Comparison of ENCODE assay signal across 10 cellular contexts in genomic region chr10:86389109-86389440, GRCh38. TPM values are rescaled to one million over a fixed set of nuclear protein-coding genes. Genes with fewer than 3 reads are reported as not detected.
DNase-seq lines count a peak whose midpoint lies in the region; ATAC-seq, FAIRE-seq and TF ChIP-seq lines count a peak whose summit lies in the region.
"Not testable (repeated sequence)": the region's sequence is repeated elsewhere in the genome, so short reads cannot be mapped to it uniquely, and the experiment has no call there.
"Had no signal": no experiment of that assay in that cellular context is flagged by ENCODE, and none has a peak within 500 bp of the region (broad histone marks: within the 10 kb centered on the region; RNA-seq: fewer than 3 reads in every experiment).

No MANE protein-coding gene starts in this region.

- H2BK15ac ChIP-seq in H1 (ENCODE audit: low read length): peak overlapping the region; percentile 99; the same call in 1 of the 2 replicates

- not testable (repeated sequence) for FAIRE-seq in H1 (lab: Jason Lieb, UNC)

- not testable (repeated sequence) for H2BK120ac ChIP-seq in H1 (replicated peaks; ENCODE audit: low read depth, low read length)

- TF ChIP-seq EP300 in H1 (IDR thresholded peaks at IDR 0.05; ENCODE audit: borderline replicate concordance in 1 of 2, low read depth in 2 of 2, low read length in 2 of 2): not testable (repeated sequence)

- DNase-seq in H7; activated CD4-positive, alpha-beta T cell treated with anti-CD3 and anti-CD28 coated beads for 36 hours; ascending aorta (ENCODE audit: low spot score in 2 of 2); nephron progenitor cell; stimulated activated effector memory CD8-positive, alpha-beta T cell treated with anti-CD3 and anti-CD28 coated beads, Interleukin-12 subunit alpha, Interleukin-12 subunit beta, amount 100 ng/mL, for 72 hours (ENCODE audit: low spot score in 2 of 2): not testable (repeated sequence)
- DNase-seq in H1 (ENCODE audit: low read depth in 1 of 2, low spot score in 2 of 2): peak in 1 of 2 experiments; percentile 52

- not testable (repeated sequence) for H4K91ac ChIP-seq in H1 (replicated peaks; ENCODE audit: insufficient read length, low read length)

- not testable (repeated sequence) for H3K4me1 ChIP-seq in ascending aorta; iPS-20b (ENCODE audit: insufficient read depth, low read length)
- H3K4me1 ChIP-seq in H1 (replicated peaks in 1 of 4; ENCODE audit: control insufficient read depth in 3 of 4, insufficient read depth in 4 of 4, low read length in 3 of 4): peaks cover 0 to 16% (median 5%) of the 10 kb centered on the region in 4 experiments; a peak in 5 of 7 replicates

- not testable (repeated sequence) for TF ChIP-seq RAD21 in H1 (IDR thresholded peaks at IDR 0.05 in 1 of 2, conservative IDR thresholded peaks at IDR 0.05 in 1 of 2; ENCODE audit: low read depth in 2 of 2, low read length in 2 of 2)

- H3K4me2 ChIP-seq in H1 (ENCODE audit: insufficient read depth in 1 of 2, low read depth in 2 of 2, low read length in 2 of 2): peak overlapping the region; percentile 50 to 73

- H3K56ac ChIP-seq in H1 (replicated peaks; ENCODE audit: insufficient read length, low read depth, low read length): not testable (repeated sequence)

- H2AK5ac ChIP-seq in H1 (ENCODE audit: low read depth, low read length): not testable (repeated sequence)

- H3K14ac ChIP-seq in H1 (ENCODE audit: insufficient read length): not testable (repeated sequence)

- peak overlapping the region; percentile 64 for H3K4me3 Mint-ChIP-seq in activated CD4-positive, alpha-beta T cell treated with anti-CD3 and anti-CD28 coated beads for 36 hours
- peak overlapping the region; percentile 75 for H3K4me3 Mint-ChIP-seq in nephron progenitor cell
- H3K4me3 Mint-ChIP-seq in stimulated activated effector memory CD8-positive, alpha-beta T cell treated with anti-CD3 and anti-CD28 coated beads, Interleukin-12 subunit alpha, Interleukin-12 subunit beta, amount 100 ng/mL, for 72 hours: peak overlapping the region; percentile 61

- peaks cover 11% of the 10 kb centered on the region for H3K4me1 Mint-ChIP-seq in activated CD4-positive, alpha-beta T cell treated with anti-CD3 and anti-CD28 coated beads for 36 hours
- H3K4me1 Mint-ChIP-seq in nephron progenitor cell: peaks cover 27% of the 10 kb centered on the region
- H3K4me1 Mint-ChIP-seq in stimulated activated effector memory CD8-positive, alpha-beta T cell treated with anti-CD3 and anti-CD28 coated beads, Interleukin-12 subunit alpha, Interleukin-12 subunit beta, amount 100 ng/mL, for 72 hours: peaks cover 10% of the 10 kb centered on the region

- H4K5ac ChIP-seq in H1 (ENCODE audit: insufficient read length, low read depth, low read length): not testable (repeated sequence)

- WGBS in H1 (ENCODE audit: extremely low coverage in 1 of 2, insufficient coverage in 1 of 2, insufficient read length in 1 of 2, insufficient replicate concordance in 2 of 2, low coverage in 1 of 2, low lambda C conversion rate in 2 of 2, missing lambda C conversion rate in 1 of 2), 2 experiments: 74% methylated on average over 9 of the region's 12 CpGs; no CpG with 5 or more reads in 1 of the 2 experiments

- H4K8ac ChIP-seq in H1 (ENCODE audit: extremely low read depth, insufficient read depth, low read length): not testable (repeated sequence)

- not testable (repeated sequence) for H3K23me2 ChIP-seq in H1 (ENCODE audit: low read depth, low read length)

- not testable (repeated sequence) for TF ChIP-seq POLR2A in H1 (IDR thresholded peaks at IDR 0.05; ENCODE audit: control extremely low read depth in 1 of 2, low read depth in 2 of 2, low read length in 2 of 2)

- POLR2A ChIA-PET in activated CD4-positive, alpha-beta T cell treated with anti-CD3 and anti-CD28 coated beads for 36 hours (lab: Charles Lee): interaction anchor here (0.6 kb wide), 1 partner anchor 15 kb away, joined by 4 read pairs; no protein-coding TSS in a partner anchor
- POLR2A ChIA-PET in H1 (lab: Charles Lee; ENCODE audit: partially characterized antibody): interaction anchor here (0.7 to 3.3 kb wide), 10 partner anchors 8 to 323 kb away, joined by 3 to 30 read pairs (median 4); no protein-coding TSS in a partner anchor

- not testable (repeated sequence) for H3K27ac ChIP-seq in ascending aorta; H1 (ENCODE audit: low read depth, low read length); iPS-20b (ENCODE audit: low read length)

- not testable (repeated sequence) for TF ChIP-seq CTCF in ascending aorta (IDR thresholded peaks at IDR 0.05); H1 (IDR thresholded peaks at IDR 0.05; ENCODE audit: control extremely low read depth in 1 of 3, insufficient read depth in 1 of 3, low read depth in 1 of 3, low read length in 3 of 3); nephron progenitor cell (IDR thresholded peaks at IDR 0.05)

- CTCF ChIA-PET in activated CD4-positive, alpha-beta T cell treated with anti-CD3 and anti-CD28 coated beads for 36 hours (lab: Charles Lee): interaction anchor here (0.6 to 2.1 kb wide), 4 partner anchors 11 to 427 kb away, joined by 3 to 12 read pairs (median 4); no protein-coding TSS in a partner anchor
- CTCF ChIA-PET in H1 (lab: Charles Lee; ENCODE audit: partially characterized antibody): interaction anchor here (0.6 to 9.2 kb wide), 11 partner anchors 9 to 1852 kb away, joined by 3 to 54 read pairs (median 5); no protein-coding TSS in a partner anchor

- not testable (repeated sequence) for H3K27ac Mint-ChIP-seq in activated CD4-positive, alpha-beta T cell treated with anti-CD3 and anti-CD28 coated beads for 36 hours; nephron progenitor cell; stimulated activated effector memory CD8-positive, alpha-beta T cell treated with anti-CD3 and anti-CD28 coated beads, Interleukin-12 subunit alpha, Interleukin-12 subunit beta, amount 100 ng/mL, for 72 hours

- H3K79me1 ChIP-seq in H1 (ENCODE audit: low read depth, low read length): not testable (repeated sequence)

- not testable (repeated sequence) for H2BK5ac ChIP-seq in H1 (ENCODE audit: low read depth, low read length)

- intact Hi-C loops in activated CD4-positive, alpha-beta T cell treated with anti-CD3 and anti-CD28 coated beads for 36 hours (cut with DNase I, micrococcal nuclease); ascending aorta (cut with DNase I): not testable (repeated sequence)

- not testable (repeated sequence) for H3K36me3 ChIP-seq in H7 (replicated peaks; ENCODE audit: control insufficient read depth, insufficient read depth, low read length); ascending aorta; H1 (ENCODE audit: control insufficient read depth in 2 of 4, insufficient read depth in 4 of 4, low read length in 3 of 4); iPS-20b (ENCODE audit: insufficient read depth, low read depth, low read length)

- ATAC-seq in activated CD4-positive, alpha-beta T cell treated with anti-CD3 and anti-CD28 coated beads for 36 hours; stimulated activated effector memory CD8-positive, alpha-beta T cell treated with anti-CD3 and anti-CD28 coated beads, Interleukin-12 subunit alpha, Interleukin-12 subunit beta, amount 100 ng/mL, for 72 hours: not testable (repeated sequence)

- peak overlapping the region; percentile 68 for H3K18ac ChIP-seq in H1 (ENCODE audit: extremely low read depth, low read length)

- H2BK20ac ChIP-seq in H1 (ENCODE audit: low read length): not testable (repeated sequence)

- H3K27me3 ChIP-seq in H7 (ENCODE audit: control insufficient read depth, insufficient read depth, low read length) (peaks cover 24% of the 10 kb centered on the region), ascending aorta (peaks cover 11% of the 10 kb centered on the region), H1 (replicated peaks in 1 of 4; ENCODE audit: control insufficient read depth in 3 of 4, extremely low read depth in 1 of 4, insufficient read depth in 3 of 4, low read length in 3 of 4) (peaks cover 0 to 15% (median 11%) of the 10 kb centered on the region in 4 experiments; a peak in 4 of 7 replicates), iPS-20b (ENCODE audit: insufficient read depth, low read length) (peaks cover 50% of the 10 kb centered on the region)

- not testable (repeated sequence) for H3K36me3 Mint-ChIP-seq in activated CD4-positive, alpha-beta T cell treated with anti-CD3 and anti-CD28 coated beads for 36 hours (ENCODE audit: low read depth); nephron progenitor cell (ENCODE audit: low read depth); stimulated activated effector memory CD8-positive, alpha-beta T cell treated with anti-CD3 and anti-CD28 coated beads, Interleukin-12 subunit alpha, Interleukin-12 subunit beta, amount 100 ng/mL, for 72 hours

- H3K27me3 Mint-ChIP-seq in activated CD4-positive, alpha-beta T cell treated with anti-CD3 and anti-CD28 coated beads for 36 hours: peaks cover 21% of the 10 kb centered on the region
- peaks cover 91% of the 10 kb centered on the region for H3K27me3 Mint-ChIP-seq in nephron progenitor cell (ENCODE audit: low read depth, poor library complexity)

- 0 out of 2 replicates have a peak overlapping the region, but pooled peaks have one; percentile 37 for H2AFZ ChIP-seq in H1 (ENCODE audit: low read length)

- not testable (repeated sequence) for H3K79me2 ChIP-seq in H1 (ENCODE audit: control insufficient read depth in 1 of 2, insufficient read depth in 2 of 2, low read length in 2 of 2)

- peak overlapping the region; percentile 75 for H3K4me3 ChIP-seq in H7 (ENCODE audit: insufficient read depth, low read depth, low read length)
- H3K4me3 ChIP-seq in ascending aorta: peak overlapping the region; percentile 18 to 39
- H3K4me3 ChIP-seq in H1 (ENCODE audit: extremely low read depth in 1 of 4, insufficient read depth in 2 of 4, low read depth in 3 of 4, low read length in 4 of 4): peak overlapping the region; percentile 48 to 75 (median 58); a peak in 6 of 8 replicates
- peak overlapping the region; percentile 75 for H3K4me3 ChIP-seq in iPS-20b (ENCODE audit: low read length)

- not testable (repeated sequence) for H3K9me3 ChIP-seq in ascending aorta; H1 (ENCODE audit: insufficient read depth in 2 of 2, low read depth in 1 of 2, low read length in 1 of 2); iPS-20b (ENCODE audit: insufficient read depth, low read depth, low read length)

- not testable (repeated sequence) for H4K20me1 ChIP-seq in H1 (replicated peaks in 1 of 2; ENCODE audit: control insufficient read depth in 1 of 2, insufficient read depth in 2 of 2, low read length in 2 of 2)

- 0 out of 2 replicates have a peak overlapping the region, but pooled peaks have one; percentile 33 for H2BK12ac ChIP-seq in H1 (ENCODE audit: low read depth, low read length)

- H3K23ac ChIP-seq in H1 (ENCODE audit: insufficient read length): not testable (repeated sequence)

- not testable (repeated sequence) for H3K4ac ChIP-seq in H1 (replicated peaks; ENCODE audit: insufficient read length, low read depth, low read length)

- not testable (repeated sequence) for H3K9ac ChIP-seq in H1 (replicated peaks in 1 of 4; ENCODE audit: extremely low read depth in 1 of 4, low read depth in 3 of 4, low read length in 3 of 4)
- peak overlapping the region; percentile 48; the same call in 1 of the 2 replicates for H3K9ac ChIP-seq in iPS-20b (ENCODE audit: low read depth, low read length)

- not testable (repeated sequence) for H3K9me3 Mint-ChIP-seq in activated CD4-positive, alpha-beta T cell treated with anti-CD3 and anti-CD28 coated beads for 36 hours (ENCODE audit: low read depth); stimulated activated effector memory CD8-positive, alpha-beta T cell treated with anti-CD3 and anti-CD28 coated beads, Interleukin-12 subunit alpha, Interleukin-12 subunit beta, amount 100 ng/mL, for 72 hours
- peaks cover 11% of the 10 kb centered on the region for H3K9me3 Mint-ChIP-seq in nephron progenitor cell

RNA-seq across cellular contexts. Expression of gene GRID1, which starts 22.5 kb away (rescaled TPM):
- total RNA-seq in H7 (2014; rRNA removed; shearing (Covaris generic)): 0.22 and 0.31 TPM in 2 replicates
- total RNA-seq in activated CD4-positive, alpha-beta T cell treated with anti-CD3 and anti-CD28 coated beads for 36 hours: not detected
- 1.4 TPM for total RNA-seq in ascending aorta
- total RNA-seq in H1 (2021; fragmentation: NEBNext Ultra II Directional; extraction: Animal tissue kit (Norgen Biotek cat#: 25700)): 0.15 and 0.22 TPM in 2 replicates
- polyA plus RNA-seq in H1 (2011; rRNA removed): 0.30 and 0.31 TPM in 2 replicates
- 0.21 TPM for polyA plus RNA-seq in H1 (2011; cell fraction: cytosol; rRNA removed)
- polyA plus RNA-seq in H1 (2011; cell fraction: nucleus; rRNA removed): 0.34 TPM
- 0.24 to 0.65 TPM (median 0.29 TPM) in 4 replicates for polyA plus RNA-seq in H1 (2012, experiment 1 of 2)
- polyA plus RNA-seq in H1 (2012, experiment 2 of 2): 0.18 TPM
- 0.32 TPM for polyA plus RNA-seq in H1 (2013, experiment 1 of 2)
- 0.39 TPM for polyA plus RNA-seq in H1 (2013, experiment 2 of 2)
- polyA minus RNA-seq in H1 (2011; rRNA and poly(A)+ RNA removed): 0.88 and 1.3 TPM in 2 replicates
- 0.37 TPM for polyA minus RNA-seq in H1 (2011; cell fraction: cytosol; rRNA and poly(A)+ RNA removed)
- 2.6 TPM for polyA minus RNA-seq in H1 (2011; cell fraction: nucleus; rRNA and poly(A)+ RNA removed)
- total RNA-seq: dermis blood vessel endothelial cell, foreskin keratinocyte, HepG2 had no signal
- polyA plus RNA-seq: foreskin keratinocyte had no signal
